11 cellular contexts compared by ENCODE assay signal in the genomic region with DNA sequence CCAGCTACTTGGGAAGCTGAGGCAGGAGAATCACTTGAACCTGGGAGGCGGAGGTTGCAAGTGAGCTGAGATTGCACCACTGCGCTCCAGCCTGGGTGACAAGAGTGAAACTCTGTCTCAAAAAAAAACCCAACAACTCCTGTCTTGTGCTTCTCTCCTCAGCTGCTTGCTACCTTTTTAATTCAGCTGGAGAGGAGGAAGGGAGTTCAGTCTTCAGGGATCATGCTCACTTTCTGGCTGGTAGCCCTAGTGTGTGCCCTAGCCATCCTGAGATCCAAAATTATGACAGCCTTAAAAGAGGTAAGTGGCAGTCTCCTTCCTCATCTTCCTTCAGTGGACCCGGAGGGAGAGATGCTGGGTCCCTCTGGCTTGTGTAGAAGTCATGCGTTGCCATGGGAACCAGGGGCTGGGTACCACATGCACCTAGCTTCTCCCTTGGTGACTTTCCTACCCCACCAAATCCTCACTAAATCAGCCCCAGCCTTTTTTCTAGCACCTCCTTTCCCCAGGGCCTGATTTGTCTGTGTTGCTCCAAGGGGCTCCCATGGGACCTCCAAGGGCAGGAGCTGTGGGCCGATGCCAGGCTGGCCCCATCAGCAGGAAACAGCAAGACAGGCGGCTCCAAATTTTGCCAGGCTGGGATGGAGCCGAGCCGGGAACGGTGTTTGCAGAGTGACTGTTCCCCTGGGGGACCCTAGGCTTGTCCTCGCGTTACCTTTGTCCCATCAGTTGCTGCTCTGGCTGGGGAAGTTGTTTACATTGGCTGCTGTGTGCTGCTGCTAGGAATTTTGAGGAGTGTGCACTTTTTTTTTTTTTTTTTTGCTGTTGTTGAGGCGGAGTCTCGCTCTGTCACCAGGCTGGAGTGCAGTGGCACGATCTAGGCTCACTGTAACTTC.
DNase-seq lines count a peak whose midpoint lies in the region; ATAC-seq and TF ChIP-seq lines count a peak whose summit lies in the region.
"Had no signal": no experiment of that assay in that cellular context is flagged by ENCODE, and none has a peak within 500 bp of the region (broad histone marks: within the 10 kb centered on the region; RNA-seq: fewer than 3 reads in every experiment).

No MANE protein-coding gene starts in this region.

- H4K20me1 ChIP-seq in fibroblast of lung (ENCODE audit: control insufficient read depth, extremely low read depth, insufficient read depth, low read length) (no peaks in the 10 kb centered on the region), Karpas-422 (ENCODE audit: insufficient read depth, low read depth, low read length) (no peaks in the 10 kb centered on the region)

- 16 to 29% (median 21%) methylated on average over 14 of the region's 14 CpGs for WGBS in psoas muscle, 3 donors

- H3K79me2 ChIP-seq in fibroblast of lung (ENCODE audit: control insufficient read depth, insufficient read depth, low read length) (peaks cover 17% of the 10 kb centered on the region), Karpas-422 (ENCODE audit: low read length) (peaks cover 17% of the 10 kb centered on the region)

- H2AFZ ChIP-seq in fibroblast of lung (ENCODE audit: low read length) (no peak overlapping the region), Karpas-422 (ENCODE audit: low read length) (no peak overlapping the region)

- H3K4me2 ChIP-seq in fibroblast of lung (ENCODE audit: extremely low read depth, insufficient read depth, low read length), result no peak overlapping the region
- no peak overlapping the region for H3K4me2 ChIP-seq in Karpas-422 (ENCODE audit: low read depth, low read length, poor library complexity, severe bottlenecking)

- TF ChIP-seq CTCF in fibroblast of lung (conservative IDR thresholded peaks at IDR 0.05 in 1 of 2, IDR thresholded peaks at IDR 0.05 in 1 of 2; ENCODE audit: low read depth in 1 of 2, low read length in 2 of 2) (no peak), psoas muscle (IDR thresholded peaks at IDR 0.05) (no peak)

- H3K27ac ChIP-seq in fibroblast of lung (ENCODE audit: insufficient read depth, low read length) (peak overlapping the region; percentile 30), psoas muscle (peak overlapping the region; percentile 30), Karpas-422 (ENCODE audit: low read length) (no peak overlapping the region)
- H3K27ac ChIP-seq: WERI-Rb-1 had no signal

- H3K4me3 ChIP-seq in fibroblast of lung (replicated peaks in 1 of 4; ENCODE audit: control extremely low read depth in 1 of 4, insufficient read depth in 1 of 4, low read depth in 3 of 4, low read length in 4 of 4) (no peak overlapping the region), psoas muscle (no peak overlapping the region), Karpas-422 (ENCODE audit: low read length) (no peak overlapping the region)

- H3K9ac ChIP-seq in fibroblast of lung (ENCODE audit: insufficient read depth, low read length) (no peak overlapping the region), Karpas-422 (ENCODE audit: low read length) (no peak overlapping the region)

- DNase-seq in D341Med (ENCODE audit: low spot score) (peak; percentile 85), NCI-H2171 (lab: John Stamatoyannopoulos, UW) (peak; percentile 97), fibroblast of lung (ENCODE audit: low read depth in 2 of 2) (peak; percentile 51 to 69), psoas muscle (peak; percentile 75 to 86), LoVo (ENCODE audit: low spot score) (no peak), Karpas-422 (no peak)
- DNase-seq: amniotic stem cell, NCI-H524, WERI-Rb-1 had no signal

- intact Hi-C loops in psoas muscle (cut with DNase I), result loop anchor here in 1 of 2 donors (5.0 kb wide), 1 partner anchor 122 kb away; no protein-coding TSS in a partner anchor

- ATAC-seq in psoas muscle (peak; percentile 19 to 78 (median 48)), HG02610 (IDR thresholded peaks at IDR 0.05; ENCODE audit: unreplicated experiment) (no peak), HG03520 (IDR thresholded peaks at IDR 0.05; ENCODE audit: unreplicated experiment) (no peak)

- peaks cover 26% of the 10 kb centered on the region for H3K36me3 ChIP-seq in fibroblast of lung (ENCODE audit: control insufficient read depth, insufficient read depth, low read length)
- peaks cover 0 to 41% of the 10 kb centered on the region in 2 donors for H3K36me3 ChIP-seq in psoas muscle (ENCODE audit: insufficient read depth in 1 of 2, low read depth in 1 of 2)
- H3K36me3 ChIP-seq in Karpas-422 (ENCODE audit: insufficient read depth, low read length), result peaks cover 9% of the 10 kb centered on the region; the same call in 1 of the 2 replicates

- H3K9me2 ChIP-seq in Karpas-422 (replicated peaks; ENCODE audit: insufficient read depth, low read length), result no peaks in the 10 kb centered on the region

- no peaks in the 10 kb centered on the region for H3K27me3 ChIP-seq in fibroblast of lung (ENCODE audit: control insufficient read depth, insufficient read depth, low read length)
- H3K27me3 ChIP-seq in psoas muscle (ENCODE audit: insufficient read depth in 3 of 3, low read length in 2 of 3), result no peaks in the 10 kb centered on the region
- H3K27me3 ChIP-seq in Karpas-422 (ENCODE audit: low read length), result no peaks in the 10 kb centered on the region

- H3K4me1 ChIP-seq in fibroblast of lung (ENCODE audit: control insufficient read depth, extremely low read depth, insufficient read depth, low read length) (peaks cover 23% of the 10 kb centered on the region), psoas muscle (peaks cover 36% of the 10 kb centered on the region), Karpas-422 (ENCODE audit: low read length) (peaks cover 5% of the 10 kb centered on the region)

- H3K9me3 ChIP-seq in fibroblast of lung (ENCODE audit: control insufficient read depth, insufficient read depth, low read depth, low read length) (no peaks in the 10 kb centered on the region), psoas muscle (no peaks in the 10 kb centered on the region), Karpas-422 (ENCODE audit: low read length) (no peaks in the 10 kb centered on the region)

Comparison
In these comparisons a context has a peak if more than half of its experiments do, and no peak if none do; other contexts are left out.
1. DNase-seq: peak in D341Med (single experiment), NCI-H2171 (single experiment), fibroblast of lung (2 of 2) and psoas muscle (2 of 2); none in LoVo (single experiment) and Karpas-422 (single experiment).
2. ATAC-seq: peak in psoas muscle (4 of 4); none in HG02610 (single experiment) and HG03520 (single experiment).